In the genomic region with DNA sequence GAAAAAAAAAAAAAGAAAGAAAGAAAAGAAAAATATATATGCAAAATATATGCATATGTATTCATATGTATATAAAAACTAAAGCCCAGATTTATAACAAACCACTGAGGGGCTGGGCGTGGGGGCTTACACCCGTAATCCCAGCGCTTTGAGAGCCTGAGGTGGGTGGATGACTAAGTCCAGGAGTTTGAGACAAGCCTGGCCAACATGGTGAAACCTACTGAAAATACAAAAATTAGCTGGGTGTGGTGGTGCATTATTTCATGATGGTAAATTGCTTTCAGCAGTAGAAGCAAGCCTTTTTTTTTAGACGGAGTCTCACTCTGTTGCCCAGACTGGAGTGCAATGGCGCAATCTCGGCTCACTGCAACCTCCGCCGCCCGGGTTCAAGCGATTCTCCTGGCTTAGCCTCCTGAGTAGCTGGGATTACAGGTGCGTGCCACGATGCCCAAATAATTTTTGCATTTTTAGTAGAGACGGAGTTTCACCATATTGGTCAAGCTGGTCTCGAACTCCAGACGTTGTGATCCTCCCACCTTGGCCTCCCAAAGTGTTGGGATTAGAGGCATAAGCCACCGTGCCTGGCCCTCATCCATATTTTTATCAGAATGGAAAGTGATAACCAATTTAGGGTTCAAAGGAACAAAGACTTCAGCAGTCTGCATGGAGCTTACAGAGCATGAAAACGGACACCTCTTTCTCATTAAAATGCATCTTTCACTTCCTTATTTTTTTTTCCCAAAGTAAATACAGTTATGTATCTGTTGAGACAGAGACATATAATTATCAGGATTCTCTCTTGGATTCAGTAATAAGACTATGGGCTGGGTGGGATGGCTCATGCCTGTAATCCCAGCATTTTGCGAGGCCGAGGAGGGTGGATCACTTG, we compare ENCODE assay signal across 11 cellular contexts. TPM values are rescaled to one million over a fixed set of nuclear protein-coding genes. Genes with fewer than 3 reads are reported as not detected.
DNase-seq lines count a peak whose midpoint lies in the region; ATAC-seq and TF ChIP-seq lines count a peak whose summit lies in the region.
"Had no signal": no experiment of that assay in that cellular context is flagged by ENCODE, and none has a peak within 500 bp of the region (broad histone marks: within the 10 kb centered on the region; RNA-seq: fewer than 3 reads in every experiment).

No MANE protein-coding gene starts in this region.

- peak overlapping the region; percentile 44 for H3K4me2 ChIP-seq in SU-DHL-6 (ENCODE audit: low read depth, low read length, poor library complexity, severe bottlenecking)
- no peak overlapping the region for H3K4me2 ChIP-seq in mammary epithelial cell (ENCODE audit: insufficient read depth, low read depth, low read length)

- ATAC-seq in GM18858 (IDR thresholded peaks at IDR 0.05; ENCODE audit: unreplicated experiment): peak; percentile 70
- peak; percentile 68 for ATAC-seq in GM21619 (IDR thresholded peaks at IDR 0.05; ENCODE audit: unreplicated experiment)
- ATAC-seq in HG03139 (IDR thresholded peaks at IDR 0.05; ENCODE audit: unreplicated experiment): peak; percentile 66
- no peak for ATAC-seq in gastroesophageal sphincter
- ATAC-seq: stimulated activated effector memory CD8-positive, alpha-beta T cell treated with anti-CD3 and anti-CD28 coated beads, Interleukin-12 subunit alpha, Interleukin-12 subunit beta, amount 100 ng/mL, for 72 hours had no signal

- no peak for TF ChIP-seq EP300 in gastroesophageal sphincter (IDR thresholded peaks at IDR 0.05)

- no peaks in the 10 kb centered on the region for H3K9me2 ChIP-seq in SU-DHL-6 (replicated peaks; ENCODE audit: insufficient read depth, low read length)

- TF ChIP-seq POLR2A in gastroesophageal sphincter (IDR thresholded peaks at IDR 0.05): no peak

- 90 to 100% methylated on average over 7 to 19 of the region's 19 CpGs for WGBS in gastroesophageal sphincter (ENCODE audit: low coverage in 1 of 2), 2 donors
- 87% methylated on average over 15 of the region's 19 CpGs for WGBS in mammary epithelial cell (ENCODE audit: low coverage, missing lambda C conversion rate)

- H3K79me2 ChIP-seq in SU-DHL-6 (ENCODE audit: insufficient read depth, low read length) (no peaks in the 10 kb centered on the region), mammary epithelial cell (ENCODE audit: insufficient read depth, low read length) (no peaks in the 10 kb centered on the region)

- H3F3A ChIP-seq in SU-DHL-6 (ENCODE audit: insufficient read depth): no peaks in the 10 kb centered on the region

- H3K27ac ChIP-seq in SU-DHL-6 (ENCODE audit: low read depth, low read length) (no peak overlapping the region), gastroesophageal sphincter (no peak overlapping the region), mammary epithelial cell (ENCODE audit: insufficient read depth, low read depth, low read length) (no peak overlapping the region)

- H4K20me1 ChIP-seq in SU-DHL-6 (ENCODE audit: low read depth, low read length): no peaks in the 10 kb centered on the region
- H4K20me1 ChIP-seq in mammary epithelial cell (ENCODE audit: insufficient read depth, low read length): no peaks in the 10 kb centered on the region

- TF ChIP-seq CTCF in SU-DHL-6 (IDR thresholded peaks at IDR 0.05; ENCODE audit: insufficient read depth, low read length, poor library complexity, severe bottlenecking) (no peak), gastroesophageal sphincter (IDR thresholded peaks at IDR 0.05) (no peak), mammary epithelial cell (conservative IDR thresholded peaks at IDR 0.05 in 1 of 2, IDR thresholded peaks at IDR 0.05 in 1 of 2; ENCODE audit: extremely low read depth in 1 of 2, insufficient read depth in 1 of 2, low read depth in 1 of 2, low read length in 2 of 2) (no peak)

- H3K36me3 ChIP-seq in SU-DHL-6 (ENCODE audit: low read length) (no peaks in the 10 kb centered on the region), gastroesophageal sphincter (no peaks in the 10 kb centered on the region), mammary epithelial cell (ENCODE audit: insufficient read depth, low read length) (no peaks in the 10 kb centered on the region)

- H3K4me1 ChIP-seq in gastroesophageal sphincter (no peaks in the 10 kb centered on the region), mammary epithelial cell (ENCODE audit: insufficient read depth, low read length) (no peaks in the 10 kb centered on the region)

- intact Hi-C loops in mammary epithelial cell (cut with micrococcal nuclease): no loop called here

- dilution Hi-C loops in mammary epithelial cell (cut with HindIII; ENCODE audit: low sequenced_read_pairs): no loop called here

- H2AFZ ChIP-seq in SU-DHL-6 (ENCODE audit: low read depth, low read length, severe bottlenecking): no peak overlapping the region
- no peak overlapping the region for H2AFZ ChIP-seq in mammary epithelial cell (ENCODE audit: low read depth, low read length)

- H3K9ac ChIP-seq in SU-DHL-6 (ENCODE audit: low read length) (no peak overlapping the region), mammary epithelial cell (ENCODE audit: insufficient read depth, low read length) (no peak overlapping the region)

- in situ Hi-C loops in mammary epithelial cell (cut with MboI; ENCODE audit: low sequenced_read_pairs in 2 of 2): no loop called here

- CTCF ChIA-PET in mammary epithelial cell (lab: Charles Lee; ENCODE audit: low non-redundant PET): no interaction called here

- H3K9me3 ChIP-seq in SU-DHL-6 (ENCODE audit: insufficient read depth, low read length): no peaks in the 10 kb centered on the region
- H3K9me3 ChIP-seq in gastroesophageal sphincter: no peaks in the 10 kb centered on the region
- H3K9me3 ChIP-seq in mammary epithelial cell (replicated peaks; ENCODE audit: insufficient read depth, low read length): no peaks in the 10 kb centered on the region

- H3K27me3 ChIP-seq in SU-DHL-6 (ENCODE audit: low read length) (no peaks in the 10 kb centered on the region), gastroesophageal sphincter (no peaks in the 10 kb centered on the region), mammary epithelial cell (ENCODE audit: insufficient read depth, low read length) (no peaks in the 10 kb centered on the region)

- H3K4me3 ChIP-seq in SU-DHL-6 (ENCODE audit: insufficient read depth, low read length, poor library complexity, severe bottlenecking) (no peak overlapping the region), gastroesophageal sphincter (no peak overlapping the region), mammary epithelial cell (replicated peaks in 1 of 3; ENCODE audit: insufficient read depth in 1 of 3, low read depth in 2 of 3, low read length in 3 of 3) (no peak overlapping the region)

- BruUV-seq in mammary epithelial cell (replicated peaks; lab: Mats Ljungman, UMichigan): no TSS peak

- DNase-seq in NCI-H2107 treated with DMSO at 0.1 percent for 48 hours (lab: John Stamatoyannopoulos, UW; ENCODE audit: unreplicated experiment) (no peak), mammary epithelial cell (no peak), NCI-H1436 (lab: John Stamatoyannopoulos, UW) (no peak)
- DNase-seq: activated CD4-positive, CD25-positive, alpha-beta regulatory T cell treated with anti-CD3 and anti-CD28 coated beads, Interleukin-2, amount 50 U/mL, for 72 hours; CD8-positive, alpha-beta memory T cell had no signal

RNA-seq across cellular contexts. Expression of a gene that starts 27.7 kb away (rescaled TPM):
- total RNA-seq in gastroesophageal sphincter (10 to 100 TPM; 19.6 to 31.5 (median 26.2) TPM), mammary epithelial cell (10 to 100 TPM; 28.2 to 32.3 TPM)
- polyA plus RNA-seq in mammary epithelial cell: 9.3 TPM
- 21.9 TPM for polyA minus RNA-seq in mammary epithelial cell

RNA-seq across cellular contexts. Expression of a gene that starts 34.8 kb away (rescaled TPM):
- total RNA-seq in gastroesophageal sphincter (10 to 100 TPM; 60.7 to 73.5 (median 63.5) TPM), mammary epithelial cell (10 to 100 TPM; 55.7 to 85.6 TPM)
- polyA plus RNA-seq in mammary epithelial cell: 51.8 TPM
- 45.4 TPM for polyA minus RNA-seq in mammary epithelial cell
